9 cellular contexts compared by ENCODE assay signal in genomic region chr12:57590536-57590891, GRCh38. TPM values are rescaled to one million over a fixed set of nuclear protein-coding genes. Genes with fewer than 3 reads are reported as not detected.
DNase-seq lines count a peak whose midpoint lies in the region; ATAC-seq and TF ChIP-seq lines count a peak whose summit lies in the region.
"Had no signal": no experiment of that assay in that cellular context is flagged by ENCODE, and none has a peak within 500 bp of the region (broad histone marks: within the 10 kb centered on the region; RNA-seq: fewer than 3 reads in every experiment).

No MANE protein-coding gene starts in this region.

- peaks cover 3% of the 10 kb centered on the region for H3K36me3 Mint-ChIP-seq in CD4-positive, CD25-positive, alpha-beta regulatory T cell
- H3K36me3 Mint-ChIP-seq in nephron (ENCODE audit: low read depth): peaks cover 3% of the 10 kb centered on the region

- peak overlapping the region; percentile 82 for H2AFZ ChIP-seq in Karpas-422 (ENCODE audit: low read length)

- H3K4me1 Mint-ChIP-seq in CD4-positive, CD25-positive, alpha-beta regulatory T cell: peaks cover 13 to 35% (median 27%) of the 10 kb centered on the region in 4 donors
- H3K4me1 Mint-ChIP-seq in nephron: peaks cover 17% of the 10 kb centered on the region

- no peak for DNase-seq in CD4-positive, CD25-positive, alpha-beta regulatory T cell
- DNase-seq in Karpas-422: no peak
- no peak for DNase-seq in colonic mucosa
- DNase-seq in NOMO-1 treated with DMSO at 0.1 percent for 48 hours (lab: John Stamatoyannopoulos, UW; ENCODE audit: unreplicated experiment): no peak
- DNase-seq in middle frontal gyrus (ENCODE audit: extremely low spot score, low spot score): no peak
- no peak for DNase-seq in NCI-H1048 (lab: John Stamatoyannopoulos, UW)

- peaks cover 27% of the 10 kb centered on the region for H3K79me2 ChIP-seq in Karpas-422 (ENCODE audit: low read length)

- H3K27ac Mint-ChIP-seq in CD4-positive, CD25-positive, alpha-beta regulatory T cell: peak overlapping the region; percentile 38 to 94 (median 92)
- H3K27ac Mint-ChIP-seq in nephron: peak overlapping the region; percentile 16 to 50 (median 17)

- peak overlapping the region; percentile 81 for H3K4me2 ChIP-seq in Karpas-422 (ENCODE audit: low read depth, low read length, poor library complexity, severe bottlenecking)

- no peak for ATAC-seq in CD4-positive, CD25-positive, alpha-beta regulatory T cell (ENCODE audit: low read depth in 2 of 2)
- ATAC-seq in HG02852 (IDR thresholded peaks at IDR 0.05; ENCODE audit: unreplicated experiment): no peak

- no peaks in the 10 kb centered on the region for H3K9me3 ChIP-seq in CD4-positive, CD25-positive, alpha-beta regulatory T cell (ENCODE audit: control insufficient read depth in 2 of 2, low read length in 2 of 2)
- no peaks in the 10 kb centered on the region for H3K9me3 ChIP-seq in Karpas-422 (ENCODE audit: low read length)
- no peaks in the 10 kb centered on the region for H3K9me3 ChIP-seq in colonic mucosa

- peaks cover 0 to 1% (median 0%) of the 10 kb centered on the region in 7 donors for H3K9me3 Mint-ChIP-seq in CD4-positive, CD25-positive, alpha-beta regulatory T cell
- H3K9me3 Mint-ChIP-seq in nephron: no peaks in the 10 kb centered on the region
- H3K9me3 Mint-ChIP-seq: activated naive CD4-positive, alpha-beta T cell treated with anti-CD3 and anti-CD28 coated beads, Interleukin-2, amount 50 U/mL, for 72 hours had no signal

- peak overlapping the region; percentile 90 to 97 (median 94) for H3K4me3 Mint-ChIP-seq in CD4-positive, CD25-positive, alpha-beta regulatory T cell
- peak overlapping the region; percentile 91 to 97 (median 95) for H3K4me3 Mint-ChIP-seq in nephron

- peaks cover 12% of the 10 kb centered on the region for H3K27me3 ChIP-seq in CD4-positive, CD25-positive, alpha-beta regulatory T cell (ENCODE audit: control insufficient read depth, insufficient read depth, low read length)
- H3K27me3 ChIP-seq in Karpas-422 (ENCODE audit: low read length): no peaks in the 10 kb centered on the region
- H3K27me3 ChIP-seq in colonic mucosa: no peaks in the 10 kb centered on the region

- peak overlapping the region; percentile 51 for H3K9ac ChIP-seq in Karpas-422 (ENCODE audit: low read length)
- H3K9ac ChIP-seq in colonic mucosa (ENCODE audit: low read depth in 2 of 2, low read length in 2 of 2): peak overlapping the region; percentile 45 to 87

- peak overlapping the region; percentile 83 for H3K4me3 ChIP-seq in CD4-positive, CD25-positive, alpha-beta regulatory T cell (ENCODE audit: low read depth, low read length)
- H3K4me3 ChIP-seq in Karpas-422 (ENCODE audit: low read length): peak overlapping the region; percentile 77
- peak overlapping the region; percentile 100 for H3K4me3 ChIP-seq in colonic mucosa

- H3K27me3 Mint-ChIP-seq in CD4-positive, CD25-positive, alpha-beta regulatory T cell: no peaks in the 10 kb centered on the region
- peaks cover 24% of the 10 kb centered on the region for H3K27me3 Mint-ChIP-seq in nephron (ENCODE audit: low read depth)

- peaks cover 18% of the 10 kb centered on the region for H3K36me3 ChIP-seq in CD4-positive, CD25-positive, alpha-beta regulatory T cell (ENCODE audit: control insufficient read depth, insufficient read depth, low read length)
- 0 out of 2 replicates have a peak, but pooled peaks cover 3% of the 10 kb centered on the region for H3K36me3 ChIP-seq in Karpas-422 (ENCODE audit: insufficient read depth, low read length)
- H3K36me3 ChIP-seq in colonic mucosa: no peaks in the 10 kb centered on the region

- H4K20me1 ChIP-seq in Karpas-422 (ENCODE audit: insufficient read depth, low read depth, low read length): no peaks in the 10 kb centered on the region

- H3K27ac ChIP-seq in CD4-positive, CD25-positive, alpha-beta regulatory T cell (ENCODE audit: insufficient read depth, low read length, poor library complexity, severe bottlenecking): peak overlapping the region; percentile 74
- H3K27ac ChIP-seq in Karpas-422 (ENCODE audit: low read length) (no peak overlapping the region), colonic mucosa (no peak overlapping the region)

- no peaks in the 10 kb centered on the region for H3K9me2 ChIP-seq in Karpas-422 (replicated peaks; ENCODE audit: insufficient read depth, low read length)

- H3K4me1 ChIP-seq in CD4-positive, CD25-positive, alpha-beta regulatory T cell (ENCODE audit: control insufficient read depth, insufficient read depth, low read length, poor library complexity, severe bottlenecking): peaks cover 35% of the 10 kb centered on the region
- H3K4me1 ChIP-seq in Karpas-422 (ENCODE audit: low read length) (peaks cover 21% of the 10 kb centered on the region), colonic mucosa (no peaks in the 10 kb centered on the region)

- TF ChIP-seq CTCF in colonic mucosa (IDR thresholded peaks at IDR 0.05) (no peak), nephron (IDR thresholded peaks at IDR 0.05; ENCODE audit: unreplicated experiment in 3 of 3) (no peak)

- intact Hi-C loops in colonic mucosa (cut with DNase I): no loop called here

RNA-seq across cellular contexts. Expression of gene PIP4K2C, which starts 0.5 kb away (rescaled TPM):
- total RNA-seq in CD4-positive, CD25-positive, alpha-beta regulatory T cell: 35.8 TPM
- polyA plus RNA-seq in CD4-positive, CD25-positive, alpha-beta regulatory T cell: 10 to 100 TPM; 24.6 to 38.6 (median 30.2) TPM
- total RNA-seq in Karpas-422 (2014; rRNA removed; shearing (Covaris generic); ENCODE audit: low replicate concordance): 9.3 and 23.9 TPM in 2 replicates
- 10 to 100 TPM; 43.6 to 60.2 TPM for total RNA-seq in colonic mucosa

RNA-seq across cellular contexts. Expression of gene DTX3, which starts 14.1 kb away (rescaled TPM):
- total RNA-seq in CD4-positive, CD25-positive, alpha-beta regulatory T cell: 31.2 TPM
- polyA plus RNA-seq in CD4-positive, CD25-positive, alpha-beta regulatory T cell: 1 to 10 TPM; 3.4 to 7.4 (median 5.1) TPM
- 16.8 and 22.9 TPM in 2 replicates for total RNA-seq in Karpas-422 (2014; rRNA removed; shearing (Covaris generic); ENCODE audit: low replicate concordance)
- total RNA-seq in colonic mucosa: 1 to 10 TPM; 3.4 to 7.4 TPM

RNA-seq across cellular contexts. Expression of gene ARHGEF25, which starts 20.7 kb away (rescaled TPM):
- 0.64 TPM for total RNA-seq in CD4-positive, CD25-positive, alpha-beta regulatory T cell
- not detected for polyA plus RNA-seq in CD4-positive, CD25-positive, alpha-beta regulatory T cell
- 0.87 TPM in 1 of 2 replicates, not detected in the other for total RNA-seq in Karpas-422 (2014; rRNA removed; shearing (Covaris generic); ENCODE audit: low replicate concordance)
- total RNA-seq in colonic mucosa: 10 to 100 TPM in 1 of 2 donors, 1 to 10 TPM in 1; 2.4 to 12.8 TPM

RNA-seq across cellular contexts. Expression of gene KIF5A, which starts 40.7 kb away (rescaled TPM):
- 0.72 TPM for total RNA-seq in CD4-positive, CD25-positive, alpha-beta regulatory T cell
- under 1 TPM in 2 of 4 donors, not detected in 2; 0.05 to 0.06 TPM for polyA plus RNA-seq in CD4-positive, CD25-positive, alpha-beta regulatory T cell
- 21.5 and 24.0 TPM in 2 replicates for total RNA-seq in Karpas-422 (2014; rRNA removed; shearing (Covaris generic); ENCODE audit: low replicate concordance)
- total RNA-seq in colonic mucosa: 1 to 10 TPM in 1 of 2 donors, under 1 TPM in 1; 0.67 to 2.1 TPM

RNA-seq across cellular contexts. Expression of gene B4GALNT1, which starts 42.5 kb away (rescaled TPM):
- not detected for total RNA-seq in CD4-positive, CD25-positive, alpha-beta regulatory T cell
- not detected for polyA plus RNA-seq in CD4-positive, CD25-positive, alpha-beta regulatory T cell
- 0.58 and 0.63 TPM in 2 replicates for total RNA-seq in Karpas-422 (2014; rRNA removed; shearing (Covaris generic); ENCODE audit: low replicate concordance)
- total RNA-seq in colonic mucosa: under 1 TPM; 0.32 to 0.88 TPM
